In the genomic region with DNA sequence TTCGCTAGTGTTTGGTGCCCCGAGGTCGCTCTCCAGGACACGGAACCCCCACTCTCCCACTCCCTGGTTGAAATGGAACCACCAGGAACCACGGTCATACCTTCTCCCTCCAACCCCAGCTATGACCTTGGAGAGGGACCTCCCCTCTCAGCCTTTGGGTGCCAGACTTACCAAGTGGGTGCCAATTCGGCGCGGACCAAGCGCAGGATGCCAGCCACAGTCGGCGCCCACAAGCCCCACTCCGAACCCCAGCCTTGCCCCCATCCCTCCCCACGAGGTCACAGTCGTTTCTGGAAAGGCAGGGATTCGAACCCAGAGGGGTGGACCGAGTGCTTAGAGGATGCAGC, we compare ENCODE assay signal across 12 cellular contexts. TPM values are rescaled to one million over a fixed set of nuclear protein-coding genes. Genes with fewer than 3 reads are reported as not detected.
A peak's percentile ranks its signal among the peaks of the same experiment; 100 is the strongest.
DNase-seq lines count a peak whose midpoint lies in the region; ATAC-seq, FAIRE-seq and TF ChIP-seq lines count a peak whose summit lies in the region.
"Had no signal": no experiment of that assay in that cellular context is flagged by ENCODE, and none has a peak within 500 bp of the region (broad histone marks: within the 10 kb centered on the region; RNA-seq: fewer than 3 reads in every experiment).

No MANE protein-coding gene starts in this region.

- TF ChIP-seq POLR2A in K562 (conservative IDR thresholded peaks at IDR 0.05): no peak
- TF ChIP-seq POLR2A in thyroid gland (IDR thresholded peaks at IDR 0.05): no peak

- intact Hi-C loops in left ventricle myocardium inferior (cut with micrococcal nuclease): no loop called here
- intact Hi-C loops in left cardiac atrium (cut with DNase I): no loop called here
- intact Hi-C loops in K562 (cut with micrococcal nuclease): no loop called here
- intact Hi-C loops in thyroid gland (cut with DNase I): no loop called here

- DNase-seq in left ventricle myocardium inferior: no peak
- no peak for DNase-seq in left cardiac atrium
- no peak for DNase-seq in K562 (ENCODE audit: extremely low read depth in 1 of 4, low spot score in 3 of 4)
- no peak for DNase-seq in type B pancreatic cell (ENCODE audit: extremely low spot score, unreplicated experiment)
- DNase-seq in thyroid gland: no peak
- no peak for DNase-seq in LoVo (ENCODE audit: low spot score)
- DNase-seq: NCI-H2029 treated with DMSO at 0.1 percent for 48 hours had no signal

- H3K9me3 Mint-ChIP-seq in type B pancreatic cell: no peaks in the 10 kb centered on the region

- in situ Hi-C loops in K562 (cut with MboI): no loop called here

- CTCF ChIA-PET in K562 (lab: Yijun Ruan, JAX; ENCODE audit: low intra/inter-chr PET ratio): no interaction called here

- H3K9ac ChIP-seq in K562 (ENCODE audit: insufficient read depth in 1 of 2, low read depth in 2 of 2, low read length in 2 of 2): peak overlapping the region; percentile 82 to 83; a peak in 3 of 4 replicates

- WGBS in K562 (ENCODE audit: insufficient coverage, low coverage, missing lambda C conversion rate): 25% methylated on average over 8 of the region's 16 CpGs
- 26 to 27% methylated on average over 12 to 14 of the region's 16 CpGs for WGBS in mesodermal cell (ENCODE audit: insufficient coverage in 2 of 2), 2 experiments
- WGBS in thyroid gland, 2 donors: 11% methylated on average over 12 of the region's 16 CpGs; no CpG with 5 or more reads in 1 of the 2 donors

- H3K4me2 ChIP-seq in K562 (ENCODE audit: insufficient read depth, low read length): peak overlapping the region; percentile 87

- peaks cover 63% of the 10 kb centered on the region for H3K27me3 Mint-ChIP-seq in type B pancreatic cell

- peaks cover 8% of the 10 kb centered on the region for H3K4me1 Mint-ChIP-seq in type B pancreatic cell (ENCODE audit: unreplicated experiment)

- TF ChIP-seq EP300 in K562 (IDR thresholded peaks at IDR 0.05; ENCODE audit: low read length): no peak

- H3K9me1 ChIP-seq in K562 (ENCODE audit: control insufficient read depth, insufficient read depth, low read length): no peaks in the 10 kb centered on the region

- peak overlapping the region; percentile 11 for H3K4me3 Mint-ChIP-seq in type B pancreatic cell

- POLR2A ChIA-PET in K562 (lab: Yijun Ruan, JAX): interaction anchor here (1.8 kb wide), 1 partner anchor 11 kb away, joined by 5 read pairs; no protein-coding TSS in a partner anchor

- peaks cover 5% of the 10 kb centered on the region; the same call in 1 of the 2 replicates for H4K20me1 ChIP-seq in K562 (replicated peaks; ENCODE audit: control insufficient read depth, insufficient read depth, low read length)

- H3K27me3 ChIP-seq in left ventricle myocardium inferior (ENCODE audit: low read depth) (peaks cover 76% of the 10 kb centered on the region), K562 (ENCODE audit: control insufficient read depth in 2 of 2, insufficient read depth in 2 of 2, low read length in 2 of 2) (no peaks in the 10 kb centered on the region; a peak in 1 of 5 replicates), thyroid gland (peaks cover 8% of the 10 kb centered on the region)

- H3K9me3 ChIP-seq in left ventricle myocardium inferior (replicated peaks): no peaks in the 10 kb centered on the region
- no peaks in the 10 kb centered on the region for H3K9me3 ChIP-seq in K562 (replicated peaks; ENCODE audit: control insufficient read depth, insufficient read depth, low read depth, low read length)
- no peaks in the 10 kb centered on the region for H3K9me3 ChIP-seq in mesodermal cell (ENCODE audit: control insufficient read depth, low read length)
- H3K9me3 ChIP-seq in thyroid gland: no peaks in the 10 kb centered on the region

- peak overlapping the region; percentile 81 for H3K27ac ChIP-seq in left ventricle myocardium inferior (replicated peaks)
- H3K27ac ChIP-seq in K562 (ENCODE audit: extremely low read depth, low read depth, low read length): peak overlapping the region; percentile 84; the same call in 2 of the 3 replicates
- H3K27ac ChIP-seq in mesodermal cell (ENCODE audit: low read depth, low read length, severe bottlenecking): no peak overlapping the region
- peak overlapping the region in 1 of 3 donors; percentile 8 for H3K27ac ChIP-seq in thyroid gland

- H3K36me3 Mint-ChIP-seq in type B pancreatic cell: no peaks in the 10 kb centered on the region

- H3K4me1 ChIP-seq in left ventricle myocardium inferior (peaks cover 46% of the 10 kb centered on the region), K562 (replicated peaks in 1 of 2; ENCODE audit: control insufficient read depth in 2 of 2, insufficient read depth in 2 of 2, low read length in 2 of 2) (peaks cover 21 to 56% of the 10 kb centered on the region in 2 experiments; a peak in 4 of 5 replicates), mesodermal cell (ENCODE audit: control insufficient read depth, insufficient read depth, low read length, poor library complexity, severe bottlenecking) (peaks cover 7% of the 10 kb centered on the region), thyroid gland (peaks cover 7 to 32% of the 10 kb centered on the region in 2 donors)

- BruUV-seq in K562 (replicated peaks; lab: Mats Ljungman, UMichigan): no TSS peak

- H3K79me2 ChIP-seq in K562 (ENCODE audit: control insufficient read depth, insufficient read depth, low read length): no peaks in the 10 kb centered on the region

- H3K36me3 ChIP-seq in left ventricle myocardium inferior: no peaks in the 10 kb centered on the region
- H3K36me3 ChIP-seq in K562 (ENCODE audit: control insufficient read depth, insufficient read depth, low read length): no peaks in the 10 kb centered on the region
- no peaks in the 10 kb centered on the region for H3K36me3 ChIP-seq in mesodermal cell (ENCODE audit: control insufficient read depth, insufficient read depth, low read length)
- H3K36me3 ChIP-seq in thyroid gland: no peaks in the 10 kb centered on the region

- no peak for TF ChIP-seq RAD21 in K562 (CRISPR knock-in tag; conservative IDR thresholded peaks at IDR 0.05 in 1 of 2, IDR thresholded peaks at IDR 0.05 in 1 of 2)

- H3K27ac Mint-ChIP-seq in type B pancreatic cell: no peak overlapping the region

- TF ChIP-seq CTCF in left ventricle myocardium inferior (IDR thresholded peaks at IDR 0.05; ENCODE audit: borderline replicate concordance) (no peak), K562 (IDR thresholded peaks at IDR 0.05 in 2 of 3, conservative IDR thresholded peaks at IDR 0.05 in 1 of 3; ENCODE audit: insufficient read depth in 2 of 3, low read depth in 1 of 3, low read length in 3 of 3) (no peak), type B pancreatic cell (conservative IDR thresholded peaks at IDR 0.05) (no peak), thyroid gland (IDR thresholded peaks at IDR 0.05) (no peak)

- H2AFZ ChIP-seq in K562 (ENCODE audit: low read depth, low read length): peak overlapping the region; percentile 83

- ATAC-seq in left cardiac atrium (no peak), K562 (no peak), GM21825 (IDR thresholded peaks at IDR 0.05; ENCODE audit: unreplicated experiment) (no peak)

- peak overlapping the region; percentile 69 for H3K4me3 ChIP-seq in left ventricle myocardium inferior
- no peak overlapping the region for H3K4me3 ChIP-seq in K562
- peak overlapping the region; percentile 56 for H3K4me3 ChIP-seq in mesodermal cell (ENCODE audit: extremely low read depth, insufficient read depth, low read length, poor library complexity, severe bottlenecking)
- peak overlapping the region in 1 of 3 donors; percentile 24 for H3K4me3 ChIP-seq in thyroid gland (replicated peaks in 1 of 3)

- FAIRE-seq in K562 (lab: Jason Lieb, UNC): no peak
- FAIRE-seq: bronchial epithelial cell, urothelium cell line had no signal

RNA-seq across cellular contexts. Expression of a gene that starts 0.9 kb away (rescaled TPM):
- total RNA-seq in left ventricle myocardium inferior (2.4 TPM), left cardiac atrium (under 1 TPM in 1 of 2 donors, not detected in 1; 0.55 TPM), K562 (2014; rRNA removed) (0.16 and 0.91 TPM in 2 replicates), K562 (2014; rRNA removed; fragmentation: Illumina TruSeq; extraction: Trizol) (0.11 and 0.29 TPM in 2 replicates), K562 (2015; rRNA removed; fragmentation: Illumina TruSeq; extraction: Trizol) (not detected in 2 replicates), K562 (2021) (0.29 and 0.45 TPM in 2 replicates), type B pancreatic cell (ENCODE audit: low replicate concordance) (0.33 and 0.89 TPM in 2 replicates), thyroid gland (1 to 10 TPM in 1 of 4 donors, under 1 TPM in 2, not detected in 1; 0.27 to 1.4 (median 0.92) TPM)
- total RNA-seq in K562 (2011; cell fraction: chromatin; rRNA removed; ENCODE audit: low replicate concordance): 1.9 and 5.1 TPM in 2 replicates
- 2.2 and 3.0 TPM in 2 replicates for total RNA-seq in K562 (2011; cell fraction: nucleolus; rRNA removed)
- total RNA-seq in K562 (2011; cell fraction: nucleoplasm; rRNA removed): 1.3 and 1.6 TPM in 2 replicates
- polyA plus RNA-seq in K562 (2011; rRNA removed) (0.60 and 0.81 TPM in 2 replicates), K562 (2014; fragmentation: Illumina TruSeq; extraction: Trizol) (0.06 and 0.24 TPM in 2 replicates), K562 (2014; fragmentation: Nextera tagmentation; extraction: Ambion mirVana) (under 1 TPM; 0.04 to 0.08 TPM), K562 (2014; rRNA removed) (0.81 and 0.89 TPM in 2 replicates)
- 0.83 and 0.88 TPM in 2 replicates for polyA plus RNA-seq in K562 (2011; cell fraction: cytosol; rRNA removed)
- polyA plus RNA-seq in K562 (2011; cell fraction: nucleus; rRNA removed): 4.1 and 6.8 TPM in 2 replicates
- 0.17 and 0.22 TPM in 2 replicates for polyA plus RNA-seq in K562 (2012)
- 0.18 TPM in 1 of 2 replicates, not detected in the other for polyA minus RNA-seq in K562 (2011; rRNA and poly(A)+ RNA removed)
- 0.86 TPM in 1 of 2 replicates, not detected in the other for polyA minus RNA-seq in K562 (2011; cell fraction: cytosol; rRNA and poly(A)+ RNA removed)
- 1.1 and 1.8 TPM in 2 replicates for polyA minus RNA-seq in K562 (2011; cell fraction: nucleus; rRNA and poly(A)+ RNA removed)
- 0.48 TPM for polyA plus RNA-seq in mesodermal cell (2013, experiment 1 of 2)
- polyA plus RNA-seq in mesodermal cell (2013, experiment 2 of 2): not detected
- total RNA-seq: mesenteric fat pad had no signal

RNA-seq across cellular contexts. Expression of a gene that starts 21.5 kb away (rescaled TPM):
- total RNA-seq in left ventricle myocardium inferior (37.4 TPM), left cardiac atrium (10 to 100 TPM; 23.8 to 29.2 TPM), K562 (2014; rRNA removed) (0.86 and 2.5 TPM in 2 replicates), K562 (2014; rRNA removed; fragmentation: Illumina TruSeq; extraction: Trizol) (0.26 and 0.69 TPM in 2 replicates), K562 (2015; rRNA removed; fragmentation: Illumina TruSeq; extraction: Trizol) (1.6 and 1.7 TPM in 2 replicates), K562 (2021) (3.7 and 5.1 TPM in 2 replicates), type B pancreatic cell (ENCODE audit: low replicate concordance) (6.7 and 8.7 TPM in 2 replicates), thyroid gland (1 to 10 TPM in 2 of 4 donors, under 1 TPM in 1, not detected in 1; 0.40 to 2.5 (median 2.0) TPM)
- total RNA-seq in K562 (2011; cell fraction: chromatin; rRNA removed; ENCODE audit: low replicate concordance): 10.4 and 16.2 TPM in 2 replicates
- total RNA-seq in K562 (2011; cell fraction: nucleolus; rRNA removed): 8.7 and 9.3 TPM in 2 replicates
- 7.6 and 8.3 TPM in 2 replicates for total RNA-seq in K562 (2011; cell fraction: nucleoplasm; rRNA removed)
- polyA plus RNA-seq in K562 (2011; rRNA removed) (0.84 and 2.9 TPM in 2 replicates), K562 (2014; fragmentation: Illumina TruSeq; extraction: Trizol) (1.9 and 2.8 TPM in 2 replicates), K562 (2014; fragmentation: Nextera tagmentation; extraction: Ambion mirVana) (under 1 TPM in 1 of 2 experiments, not detected in 1; 0.17 TPM), K562 (2014; rRNA removed) (0.94 and 1.00 TPM in 2 replicates)
- 1.7 and 3.2 TPM in 2 replicates for polyA plus RNA-seq in K562 (2011; cell fraction: cytosol; rRNA removed)
- polyA plus RNA-seq in K562 (2011; cell fraction: nucleus; rRNA removed): 4.7 and 6.5 TPM in 2 replicates
- polyA plus RNA-seq in K562 (2012): 1.5 and 2.0 TPM in 2 replicates
- polyA minus RNA-seq in K562 (2011; rRNA and poly(A)+ RNA removed): 6.4 and 9.5 TPM in 2 replicates
- polyA minus RNA-seq in K562 (2011; cell fraction: cytosol; rRNA and poly(A)+ RNA removed): 5.4 and 7.2 TPM in 2 replicates
- polyA minus RNA-seq in K562 (2011; cell fraction: nucleus; rRNA and poly(A)+ RNA removed): 3.9 and 8.4 TPM in 2 replicates
- polyA plus RNA-seq in mesodermal cell (2013, experiment 1 of 2): 6.0 TPM
- 6.0 TPM for polyA plus RNA-seq in mesodermal cell (2013, experiment 2 of 2)

RNA-seq across cellular contexts. Expression of a gene that starts 32.3 kb away (rescaled TPM):
- total RNA-seq in left ventricle myocardium inferior: 12.5 TPM
- 10 to 100 TPM in 1 of 2 donors, 1 to 10 TPM in 1; 8.7 to 13.4 TPM for total RNA-seq in left cardiac atrium
- total RNA-seq in K562 (2011; cell fraction: chromatin; rRNA removed; ENCODE audit: low replicate concordance): 8.8 and 30.9 TPM in 2 replicates
- total RNA-seq in K562 (2011; cell fraction: nucleolus; rRNA removed): 42.9 and 46.5 TPM in 2 replicates
- total RNA-seq in K562 (2011; cell fraction: nucleoplasm; rRNA removed): 23.2 and 24.7 TPM in 2 replicates
- 37.8 and 54.6 TPM in 2 replicates for total RNA-seq in K562 (2014; rRNA removed)
- 11.7 and 21.1 TPM in 2 replicates for total RNA-seq in K562 (2014; rRNA removed; fragmentation: Illumina TruSeq; extraction: Trizol)
- 27.8 and 28.5 TPM in 2 replicates for total RNA-seq in K562 (2015; rRNA removed; fragmentation: Illumina TruSeq; extraction: Trizol)
- total RNA-seq in K562 (2021): 31.7 and 33.8 TPM in 2 replicates
- 28.4 and 49.3 TPM in 2 replicates for polyA plus RNA-seq in K562 (2011; rRNA removed)
- polyA plus RNA-seq in K562 (2011; cell fraction: cytosol; rRNA removed): 61.2 and 112 TPM in 2 replicates
- 20.0 and 27.3 TPM in 2 replicates for polyA plus RNA-seq in K562 (2011; cell fraction: nucleus; rRNA removed)
- 30.6 and 34.2 TPM in 2 replicates for polyA plus RNA-seq in K562 (2012)
- polyA plus RNA-seq in K562 (2014; fragmentation: Illumina TruSeq; extraction: Trizol): 60.2 and 60.9 TPM in 2 replicates
- polyA plus RNA-seq in K562 (2014; fragmentation: Nextera tagmentation; extraction: Ambion mirVana): 10 to 100 TPM; 10.6 to 11.0 TPM
- 60.0 and 67.1 TPM in 2 replicates for polyA plus RNA-seq in K562 (2014; rRNA removed)
- polyA minus RNA-seq in K562 (2011; rRNA and poly(A)+ RNA removed): 14.7 and 21.0 TPM in 2 replicates
- 13.2 and 21.0 TPM in 2 replicates for polyA minus RNA-seq in K562 (2011; cell fraction: cytosol; rRNA and poly(A)+ RNA removed)
- polyA minus RNA-seq in K562 (2011; cell fraction: nucleus; rRNA and poly(A)+ RNA removed): 10.2 and 11.6 TPM in 2 replicates
- polyA plus RNA-seq in mesodermal cell (2013, experiment 1 of 2): 27.5 TPM
- polyA plus RNA-seq in mesodermal cell (2013, experiment 2 of 2): 21.6 TPM
- 10.2 and 11.6 TPM in 2 replicates for total RNA-seq in type B pancreatic cell (ENCODE audit: low replicate concordance)
- 10 to 100 TPM in 3 of 4 donors, 1 to 10 TPM in 1; 4.7 to 57.7 (median 29.3) TPM for total RNA-seq in thyroid gland

RNA-seq across cellular contexts. Expression of a gene that starts 48.9 kb away (rescaled TPM):
- total RNA-seq in left ventricle myocardium inferior (0.49 TPM), left cardiac atrium (1 to 10 TPM in 1 of 2 donors, under 1 TPM in 1; 0.91 to 1.3 TPM), K562 (2014; rRNA removed) (0.04 and 0.05 TPM in 2 replicates), K562 (2014; rRNA removed; fragmentation: Illumina TruSeq; extraction: Trizol) (0.04 TPM in 1 of 2 replicates, not detected in the other), K562 (2015; rRNA removed; fragmentation: Illumina TruSeq; extraction: Trizol) (0.04 and 0.07 TPM in 2 replicates), K562 (2021) (0.07 and 0.16 TPM in 2 replicates), type B pancreatic cell (ENCODE audit: low replicate concordance) (7.8 and 10.2 TPM in 2 replicates), thyroid gland (10 to 100 TPM in 1 of 4 donors, 1 to 10 TPM in 3; 5.7 to 17.0 (median 8.9) TPM)
- 0.35 and 0.67 TPM in 2 replicates for total RNA-seq in K562 (2011; cell fraction: chromatin; rRNA removed; ENCODE audit: low replicate concordance)
- 0.17 and 0.39 TPM in 2 replicates for total RNA-seq in K562 (2011; cell fraction: nucleolus; rRNA removed)
- total RNA-seq in K562 (2011; cell fraction: nucleoplasm; rRNA removed): 0.29 and 0.38 TPM in 2 replicates
- polyA plus RNA-seq in K562 (2011; rRNA removed) (0.01 and 0.03 TPM in 2 replicates), K562 (2014; fragmentation: Illumina TruSeq; extraction: Trizol) (0.01 and 0.03 TPM in 2 replicates), K562 (2014; fragmentation: Nextera tagmentation; extraction: Ambion mirVana) (not detected), K562 (2014; rRNA removed) (not detected in 2 replicates)
- polyA plus RNA-seq in K562 (2011; cell fraction: cytosol; rRNA removed): 0.01 TPM in 1 of 2 replicates, not detected in the other
- 0.06 and 0.33 TPM in 2 replicates for polyA plus RNA-seq in K562 (2011; cell fraction: nucleus; rRNA removed)
- 0.05 and 0.35 TPM in 2 replicates for polyA plus RNA-seq in K562 (2012)
- polyA minus RNA-seq in K562 (2011; rRNA and poly(A)+ RNA removed): 0.21 TPM in 1 of 2 replicates, not detected in the other
- not detected in 2 replicates for polyA minus RNA-seq in K562 (2011; cell fraction: cytosol; rRNA and poly(A)+ RNA removed)
- polyA minus RNA-seq in K562 (2011; cell fraction: nucleus; rRNA and poly(A)+ RNA removed): 0.22 and 0.27 TPM in 2 replicates
- polyA plus RNA-seq in mesodermal cell (2013, experiment 1 of 2): 1.3 TPM
- 1.4 TPM for polyA plus RNA-seq in mesodermal cell (2013, experiment 2 of 2)
- total RNA-seq: bronchial epithelial cell had no signal

RNA-seq across cellular contexts. Expression of a gene that starts 51.7 kb away (rescaled TPM):
- total RNA-seq in left ventricle myocardium inferior (23.3 TPM), left cardiac atrium (10 to 100 TPM; 43.7 to 68.9 TPM), K562 (2014; rRNA removed) (109 and 168 TPM in 2 replicates), K562 (2014; rRNA removed; fragmentation: Illumina TruSeq; extraction: Trizol) (56.6 and 63.7 TPM in 2 replicates), K562 (2015; rRNA removed; fragmentation: Illumina TruSeq; extraction: Trizol) (74.3 and 78.9 TPM in 2 replicates), K562 (2021) (103 and 119 TPM in 2 replicates), type B pancreatic cell (ENCODE audit: low replicate concordance) (20.2 and 22.8 TPM in 2 replicates), thyroid gland (10 to 100 TPM; 36.3 to 58.4 (median 40.1) TPM)
- 38.5 and 88.6 TPM in 2 replicates for total RNA-seq in K562 (2011; cell fraction: chromatin; rRNA removed; ENCODE audit: low replicate concordance)
- total RNA-seq in K562 (2011; cell fraction: nucleolus; rRNA removed): 187 and 195 TPM in 2 replicates
- 104 and 132 TPM in 2 replicates for total RNA-seq in K562 (2011; cell fraction: nucleoplasm; rRNA removed)
- polyA plus RNA-seq in K562 (2011; rRNA removed) (68.3 and 111 TPM in 2 replicates), K562 (2014; fragmentation: Illumina TruSeq; extraction: Trizol) (108 and 148 TPM in 2 replicates), K562 (2014; fragmentation: Nextera tagmentation; extraction: Ambion mirVana) (100 to 1,000 TPM; 343 to 430 TPM), K562 (2014; rRNA removed) (129 and 166 TPM in 2 replicates)
- polyA plus RNA-seq in K562 (2011; cell fraction: cytosol; rRNA removed): 119 and 287 TPM in 2 replicates
- 39.3 and 70.8 TPM in 2 replicates for polyA plus RNA-seq in K562 (2011; cell fraction: nucleus; rRNA removed)
- 58.1 and 113 TPM in 2 replicates for polyA plus RNA-seq in K562 (2012)
- polyA minus RNA-seq in K562 (2011; rRNA and poly(A)+ RNA removed): 52.6 and 94.8 TPM in 2 replicates
- polyA minus RNA-seq in K562 (2011; cell fraction: cytosol; rRNA and poly(A)+ RNA removed): 53.2 and 63.4 TPM in 2 replicates
- 10.0 and 11.3 TPM in 2 replicates for polyA minus RNA-seq in K562 (2011; cell fraction: nucleus; rRNA and poly(A)+ RNA removed)
- 3.5 TPM for polyA plus RNA-seq in mesodermal cell (2013, experiment 1 of 2)
- polyA plus RNA-seq in mesodermal cell (2013, experiment 2 of 2): 2.9 TPM
